ENCODE assay signal across 2 cellular contexts in the genomic region with DNA sequence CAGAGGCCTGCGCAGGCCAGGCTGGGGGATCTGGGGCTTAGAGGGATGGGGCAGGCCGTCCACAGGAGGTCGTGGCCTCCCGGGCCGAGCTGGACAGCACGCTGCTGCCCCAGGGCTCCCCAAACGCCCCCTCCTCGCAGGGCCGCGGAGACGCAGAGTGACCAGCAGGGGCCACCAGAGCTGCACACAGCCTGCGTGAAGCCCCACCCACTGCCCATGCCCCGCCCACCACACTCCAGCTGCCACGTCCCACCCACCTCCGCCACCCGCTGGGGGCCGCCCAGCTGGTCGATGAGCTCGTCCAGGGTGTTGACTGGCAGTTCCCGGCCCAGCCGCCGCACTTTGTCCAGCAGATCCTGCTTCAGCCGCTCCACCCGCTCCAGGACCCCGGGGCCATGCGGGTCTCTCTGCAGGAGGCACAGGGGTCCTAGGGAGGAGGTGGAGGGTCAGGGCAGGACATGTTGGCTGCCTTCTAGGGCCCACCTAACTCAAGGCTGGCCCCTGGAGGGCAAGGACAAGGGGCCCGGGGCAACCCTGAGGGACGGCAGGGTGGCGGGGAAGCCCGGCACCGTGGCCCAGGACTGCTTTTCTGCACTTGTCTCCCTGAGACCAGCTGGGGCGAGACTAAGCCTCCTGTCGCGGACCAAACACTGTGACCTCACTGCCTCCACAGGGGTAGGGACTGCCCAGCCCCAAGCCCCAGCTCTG.
TF ChIP-seq lines count a peak whose summit lies in the region.

No MANE protein-coding gene starts in this region.

TF ChIP-seq in IMR-90, 13 proteins besides CTCF, POLR2A, EP300 and RAD21 (continued from another document):
- TF ChIP-seq MAZ (IDR thresholded peaks at IDR 0.05; ENCODE audit: borderline replicate concordance, low read depth, low read length) (peak; percentile 93), FOS (IDR thresholded peaks at IDR 0.05; ENCODE audit: low read depth, low read length) (no peak)
TF ChIP-seq in IMR-90: peak in this region for 3.

TF ChIP-seq in neural cell, 6 proteins besides CTCF, POLR2A, EP300 and RAD21 (continued from another document):
- TF ChIP-seq, protein P1, sequence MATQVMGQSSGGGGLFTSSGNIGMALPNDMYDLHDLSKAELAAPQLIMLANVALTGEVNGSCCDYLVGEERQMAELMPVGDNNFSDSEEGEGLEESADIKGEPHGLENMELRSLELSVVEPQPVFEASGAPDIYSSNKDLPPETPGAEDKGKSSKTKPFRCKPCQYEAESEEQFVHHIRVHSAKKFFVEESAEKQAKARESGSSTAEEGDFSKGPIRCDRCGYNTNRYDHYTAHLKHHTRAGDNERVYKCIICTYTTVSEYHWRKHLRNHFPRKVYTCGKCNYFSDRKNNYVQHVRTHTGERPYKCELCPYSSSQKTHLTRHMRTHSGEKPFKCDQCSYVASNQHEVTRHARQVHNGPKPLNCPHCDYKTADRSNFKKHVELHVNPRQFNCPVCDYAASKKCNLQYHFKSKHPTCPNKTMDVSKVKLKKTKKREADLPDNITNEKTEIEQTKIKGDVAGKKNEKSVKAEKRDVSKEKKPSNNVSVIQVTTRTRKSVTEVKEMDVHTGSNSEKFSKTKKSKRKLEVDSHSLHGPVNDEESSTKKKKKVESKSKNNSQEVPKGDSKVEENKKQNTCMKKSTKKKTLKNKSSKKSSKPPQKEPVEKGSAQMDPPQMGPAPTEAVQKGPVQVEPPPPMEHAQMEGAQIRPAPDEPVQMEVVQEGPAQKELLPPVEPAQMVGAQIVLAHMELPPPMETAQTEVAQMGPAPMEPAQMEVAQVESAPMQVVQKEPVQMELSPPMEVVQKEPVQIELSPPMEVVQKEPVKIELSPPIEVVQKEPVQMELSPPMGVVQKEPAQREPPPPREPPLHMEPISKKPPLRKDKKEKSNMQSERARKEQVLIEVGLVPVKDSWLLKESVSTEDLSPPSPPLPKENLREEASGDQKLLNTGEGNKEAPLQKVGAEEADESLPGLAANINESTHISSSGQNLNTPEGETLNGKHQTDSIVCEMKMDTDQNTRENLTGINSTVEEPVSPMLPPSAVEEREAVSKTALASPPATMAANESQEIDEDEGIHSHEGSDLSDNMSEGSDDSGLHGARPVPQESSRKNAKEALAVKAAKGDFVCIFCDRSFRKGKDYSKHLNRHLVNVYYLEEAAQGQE (IDR thresholded peaks at IDR 0.05; ENCODE audit: borderline replicate concordance): no peak
- no peak for TF ChIP-seq POLR2AphosphoS5 (IDR thresholded peaks at IDR 0.05)
- TF ChIP-seq EZH2 (IDR thresholded peaks at IDR 0.05; ENCODE audit: borderline replicate concordance, insufficient read depth, low read length, poor library complexity, severe bottlenecking): no peak
- TF ChIP-seq TAF1 (IDR thresholded peaks at IDR 0.05; ENCODE audit: low read depth): no peak
- TF ChIP-seq SMC3 (conservative IDR thresholded peaks at IDR 0.05; ENCODE audit: poor library complexity): no peak
